1 cellular context compared by ENCODE assay signal in the genomic region with DNA sequence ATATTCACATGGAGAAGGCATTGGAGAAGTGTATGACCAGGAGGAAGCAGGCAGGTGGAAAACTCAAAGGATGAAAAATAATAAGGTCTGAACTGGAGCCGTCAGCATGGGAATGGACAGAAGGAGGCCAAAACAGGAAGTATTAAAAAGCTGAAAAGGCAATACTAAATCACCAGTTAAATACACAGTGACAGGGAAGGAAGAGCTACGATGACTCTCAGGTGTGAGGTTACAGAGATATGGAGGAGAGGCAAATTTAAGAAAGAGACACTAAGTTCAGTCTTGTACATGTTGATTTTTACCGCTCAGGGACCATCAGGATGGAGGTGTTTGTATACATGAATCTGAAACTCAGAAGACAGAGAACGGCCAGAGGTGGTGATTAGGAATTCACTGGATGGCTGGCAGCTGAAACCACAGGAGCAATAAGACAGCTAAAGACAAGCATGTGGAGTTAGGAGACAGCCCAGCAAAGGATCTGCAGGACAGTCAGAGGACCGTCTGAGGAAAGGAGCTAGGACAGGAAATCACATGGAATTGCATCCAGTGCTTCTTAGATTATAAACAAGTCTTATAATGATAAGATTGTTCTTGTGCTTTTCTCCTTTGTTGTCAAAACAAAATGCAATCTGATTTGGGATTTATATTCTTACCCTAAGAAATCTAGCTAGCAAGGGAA.
TF ChIP-seq lines count a peak whose summit lies in the region.

No MANE protein-coding gene starts in this region.

TF ChIP-seq in IMR-90, 13 proteins besides CTCF, POLR2A, EP300 and RAD21:
- no peak for TF ChIP-seq MAZ (IDR thresholded peaks at IDR 0.05; ENCODE audit: borderline replicate concordance, low read depth, low read length)
- no peak for TF ChIP-seq RFX5 (IDR thresholded peaks at IDR 0.05; ENCODE audit: low read depth, low read length)
- no peak for TF ChIP-seq MAFK (IDR thresholded peaks at IDR 0.05; ENCODE audit: low read depth, low read length)
- TF ChIP-seq BHLHE40 (IDR thresholded peaks at IDR 0.05; ENCODE audit: low read depth, low read length) = no peak
